In genomic region chr7:43586251-43586900, GRCh38 we compare ENCODE assay signal across 1 cellular context.
TF ChIP-seq lines count a peak whose summit lies in the region.

No MANE protein-coding gene starts in this region.

TF ChIP-seq in HepG2, 621 proteins besides CTCF, POLR2A, EP300 and RAD21 (continued from another document):
- TF ChIP-seq, protein P1, sequence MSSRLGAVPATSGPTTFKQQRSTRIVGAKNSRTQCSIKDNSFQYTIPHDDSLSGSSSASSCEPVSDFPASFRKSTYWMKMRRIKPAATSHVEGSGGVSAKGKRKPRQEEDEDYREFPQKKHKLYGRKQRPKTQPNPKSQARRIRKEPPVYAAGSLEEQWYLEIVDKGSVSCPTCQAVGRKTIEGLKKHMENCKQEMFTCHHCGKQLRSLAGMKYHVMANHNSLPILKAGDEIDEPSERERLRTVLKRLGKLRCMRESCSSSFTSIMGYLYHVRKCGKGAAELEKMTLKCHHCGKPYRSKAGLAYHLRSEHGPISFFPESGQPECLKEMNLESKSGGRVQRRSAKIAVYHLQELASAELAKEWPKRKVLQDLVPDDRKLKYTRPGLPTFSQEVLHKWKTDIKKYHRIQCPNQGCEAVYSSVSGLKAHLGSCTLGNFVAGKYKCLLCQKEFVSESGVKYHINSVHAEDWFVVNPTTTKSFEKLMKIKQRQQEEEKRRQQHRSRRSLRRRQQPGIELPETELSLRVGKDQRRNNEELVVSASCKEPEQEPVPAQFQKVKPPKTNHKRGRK (CRISPR knock-in tag; IDR thresholded peaks at IDR 0.05) = no peak
- no peak for TF ChIP-seq ISX (CRISPR knock-in tag; conservative IDR thresholded peaks at IDR 0.05)
- no peak for TF ChIP-seq ZBTB37 (CRISPR knock-in tag; IDR thresholded peaks at IDR 0.05)
- no peak for TF ChIP-seq DNMT3B (CRISPR knock-in tag; conservative IDR thresholded peaks at IDR 0.05)
- TF ChIP-seq HMG20B (CRISPR knock-in tag; conservative IDR thresholded peaks at IDR 0.05) = no peak
- peak; percentile 26; the same call in 1 of the 2 replicates for TF ChIP-seq CREM (IDR thresholded peaks at IDR 0.05)
- TF ChIP-seq CREM (CRISPR knock-in tag; IDR thresholded peaks at IDR 0.05) = no peak
- peak; percentile 48; the same call in 1 of the 2 replicates for TF ChIP-seq TCF7 (IDR thresholded peaks at IDR 0.05; ENCODE audit: low read depth)
- no peak for TF ChIP-seq ARHGAP35 (CRISPR knock-in tag; IDR thresholded peaks at IDR 0.05; ENCODE audit: borderline replicate concordance)
- TF ChIP-seq FOXA3 (CRISPR knock-in tag; IDR thresholded peaks at IDR 0.05) = peak; percentile 55
- TF ChIP-seq ZNF788 (CRISPR knock-in tag; IDR thresholded peaks at IDR 0.05; ENCODE audit: borderline replicate concordance) = no peak
- no peak for TF ChIP-seq ZNF879 (CRISPR knock-in tag; IDR thresholded peaks at IDR 0.05)
- TF ChIP-seq PAX8 (CRISPR knock-in tag; IDR thresholded peaks at IDR 0.05; ENCODE audit: borderline replicate concordance) = no peak
- no peak for TF ChIP-seq ZNF143 (CRISPR knock-in tag; IDR thresholded peaks at IDR 0.05)
- no peak for TF ChIP-seq ZNF383 (CRISPR knock-in tag; IDR thresholded peaks at IDR 0.05; ENCODE audit: borderline replicate concordance)
- TF ChIP-seq NFRKB (IDR thresholded peaks at IDR 0.05) = no peak
- TF ChIP-seq ZNF205 (CRISPR knock-in tag; IDR thresholded peaks at IDR 0.05) = no peak
- no peak for TF ChIP-seq ARID2 (CRISPR knock-in tag; IDR thresholded peaks at IDR 0.05; ENCODE audit: borderline replicate concordance)
- TF ChIP-seq, protein P2, sequence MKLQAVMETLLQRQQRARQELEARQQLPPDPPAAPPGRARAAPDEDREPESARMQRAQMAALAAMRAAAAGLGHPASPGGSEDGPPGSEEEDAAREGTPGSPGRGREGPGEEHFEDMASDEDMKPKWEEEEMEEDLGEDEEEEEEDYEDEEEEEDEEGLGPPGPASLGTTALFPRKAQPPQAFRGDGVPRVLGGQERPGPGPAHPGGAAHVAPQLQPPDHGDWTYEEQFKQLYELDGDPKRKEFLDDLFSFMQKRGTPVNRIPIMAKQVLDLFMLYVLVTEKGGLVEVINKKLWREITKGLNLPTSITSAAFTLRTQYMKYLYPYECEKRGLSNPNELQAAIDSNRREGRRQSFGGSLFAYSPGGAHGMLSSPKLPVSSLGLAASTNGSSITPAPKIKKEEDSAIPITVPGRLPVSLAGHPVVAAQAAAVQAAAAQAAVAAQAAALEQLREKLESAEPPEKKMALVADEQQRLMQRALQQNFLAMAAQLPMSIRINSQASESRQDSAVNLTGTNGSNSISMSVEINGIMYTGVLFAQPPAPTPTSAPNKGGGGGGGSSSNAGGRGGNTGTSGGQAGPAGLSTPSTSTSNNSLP (IDR thresholded peaks at IDR 0.05; ENCODE audit: low read depth, low read length) = peak; percentile 57; the same call in 1 of the 2 replicates
- TF ChIP-seq SIX4 (CRISPR knock-in tag; IDR thresholded peaks at IDR 0.05) = no peak
